ENCODE assay signal across 9 cellular contexts in genomic region chr1:17710889-17711576, GRCh38. TPM values are rescaled to one million over a fixed set of nuclear protein-coding genes. Genes with fewer than 3 reads are reported as not detected.
"Had no signal": no experiment of that assay in that cellular context is flagged by ENCODE, and none has a peak within 500 bp of the region (broad histone marks: within the 10 kb centered on the region; RNA-seq: fewer than 3 reads in every experiment).

No MANE protein-coding gene starts in this region.

- ATAC-seq: K562 had no signal

- H3K9ac ChIP-seq: GM23248 had no signal

- H3K4me3 ChIP-seq: GM23248, K562 had no signal

- DNase-seq: GM23248, H9, HCEC 1CT, HFFc6, IMR-90 had no signal

- H3K27ac ChIP-seq: GM23248, HL-60 had no signal

- FAIRE-seq: H1, H54, K562 had no signal

- H2AFZ ChIP-seq: GM23248 had no signal

RNA-seq across cellular contexts. Expression of gene ACTL8, which starts 44.1 kb away (rescaled TPM):
- total RNA-seq: H9 had no signal
- polyA plus RNA-seq: GM23248 had no signal
